In the genomic region with DNA sequence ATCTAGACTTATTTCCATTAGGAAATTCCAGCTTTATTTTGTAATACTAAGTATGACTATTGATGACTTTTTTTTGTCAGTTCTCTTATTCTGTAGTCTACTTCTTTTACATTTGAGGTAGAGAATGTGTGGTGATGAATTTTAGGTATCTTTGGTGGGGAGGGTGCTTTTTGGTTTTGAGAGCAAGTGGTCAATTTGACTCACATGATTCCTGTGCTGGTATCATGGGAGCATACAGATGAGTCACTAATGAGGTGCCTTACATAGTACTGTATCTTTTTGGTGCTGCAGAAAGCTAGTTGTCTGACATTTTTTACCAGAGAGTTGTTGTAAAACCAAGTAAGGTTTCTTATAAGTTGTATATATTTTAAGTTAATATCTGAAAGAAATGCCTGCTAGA, we compare ENCODE assay signal across 1 cellular context.
A peak's percentile ranks its signal among the peaks of the same experiment; 100 is the strongest.
TF ChIP-seq lines count a peak whose summit lies in the region.

No MANE protein-coding gene starts in this region.

TF ChIP-seq in GM12878, 131 proteins besides CTCF, POLR2A, EP300 and RAD21 (continued from another document):
- TF ChIP-seq, protein P1, sequence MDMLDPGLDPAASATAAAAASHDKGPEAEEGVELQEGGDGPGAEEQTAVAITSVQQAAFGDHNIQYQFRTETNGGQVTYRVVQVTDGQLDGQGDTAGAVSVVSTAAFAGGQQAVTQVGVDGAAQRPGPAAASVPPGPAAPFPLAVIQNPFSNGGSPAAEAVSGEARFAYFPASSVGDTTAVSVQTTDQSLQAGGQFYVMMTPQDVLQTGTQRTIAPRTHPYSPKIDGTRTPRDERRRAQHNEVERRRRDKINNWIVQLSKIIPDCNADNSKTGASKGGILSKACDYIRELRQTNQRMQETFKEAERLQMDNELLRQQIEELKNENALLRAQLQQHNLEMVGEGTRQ (IDR thresholded peaks at IDR 0.05; ENCODE audit: borderline replicate concordance, low read depth, low read length), result peak; percentile 2; the same call in 1 of the 2 replicates
- peak; percentile 43 to 57; a peak in 1 of 4 replicates for TF ChIP-seq BHLHE40 (IDR thresholded peaks at IDR 0.05; ENCODE audit: borderline replicate concordance in 1 of 2, low read depth in 2 of 2, low read length in 1 of 2)
- peak; percentile 61 for TF ChIP-seq JUNB (IDR thresholded peaks at IDR 0.05)
- peak; percentile 72; the same call in 1 of the 2 replicates for TF ChIP-seq MTA2 (IDR thresholded peaks at IDR 0.05; ENCODE audit: low read depth)
- peak; percentile 64 for TF ChIP-seq RUNX3 (IDR thresholded peaks at IDR 0.05; ENCODE audit: low read length)
- TF ChIP-seq NBN (IDR thresholded peaks at IDR 0.05), result peak; percentile 36; the same call in 1 of the 2 replicates
- TF ChIP-seq, protein P2, sequence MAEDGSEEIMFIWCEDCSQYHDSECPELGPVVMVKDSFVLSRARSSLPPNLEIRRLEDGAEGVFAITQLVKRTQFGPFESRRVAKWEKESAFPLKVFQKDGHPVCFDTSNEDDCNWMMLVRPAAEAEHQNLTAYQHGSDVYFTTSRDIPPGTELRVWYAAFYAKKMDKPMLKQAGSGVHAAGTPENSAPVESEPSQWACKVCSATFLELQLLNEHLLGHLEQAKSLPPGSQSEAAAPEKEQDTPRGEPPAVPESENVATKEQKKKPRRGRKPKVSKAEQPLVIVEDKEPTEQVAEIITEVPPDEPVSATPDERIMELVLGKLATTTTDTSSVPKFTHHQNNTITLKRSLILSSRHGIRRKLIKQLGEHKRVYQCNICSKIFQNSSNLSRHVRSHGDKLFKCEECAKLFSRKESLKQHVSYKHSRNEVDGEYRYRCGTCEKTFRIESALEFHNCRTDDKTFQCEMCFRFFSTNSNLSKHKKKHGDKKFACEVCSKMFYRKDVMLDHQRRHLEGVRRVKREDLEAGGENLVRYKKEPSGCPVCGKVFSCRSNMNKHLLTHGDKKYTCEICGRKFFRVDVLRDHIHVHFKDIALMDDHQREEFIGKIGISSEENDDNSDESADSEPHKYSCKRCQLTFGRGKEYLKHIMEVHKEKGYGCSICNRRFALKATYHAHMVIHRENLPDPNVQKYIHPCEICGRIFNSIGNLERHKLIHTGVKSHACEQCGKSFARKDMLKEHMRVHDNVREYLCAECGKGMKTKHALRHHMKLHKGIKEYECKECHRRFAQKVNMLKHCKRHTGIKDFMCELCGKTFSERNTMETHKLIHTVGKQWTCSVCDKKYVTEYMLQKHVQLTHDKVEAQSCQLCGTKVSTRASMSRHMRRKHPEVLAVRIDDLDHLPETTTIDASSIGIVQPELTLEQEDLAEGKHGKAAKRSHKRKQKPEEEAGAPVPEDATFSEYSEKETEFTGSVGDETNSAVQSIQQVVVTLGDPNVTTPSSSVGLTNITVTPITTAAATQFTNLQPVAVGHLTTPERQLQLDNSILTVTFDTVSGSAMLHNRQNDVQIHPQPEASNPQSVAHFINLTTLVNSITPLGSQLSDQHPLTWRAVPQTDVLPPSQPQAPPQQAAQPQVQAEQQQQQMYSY (CRISPR knock-in tag; IDR thresholded peaks at IDR 0.05), result no peak
- TF ChIP-seq MEF2B (IDR thresholded peaks at IDR 0.05; ENCODE audit: partially characterized antibody, poor library complexity, severe bottlenecking), result peak; percentile 48
- no peak for TF ChIP-seq MYB (IDR thresholded peaks at IDR 0.05; ENCODE audit: borderline replicate concordance, low read depth, low read length)
- TF ChIP-seq BACH1 (IDR thresholded peaks at IDR 0.05; ENCODE audit: borderline replicate concordance), result peak; percentile 22; the same call in 1 of the 2 replicates
- TF ChIP-seq MLLT1 (IDR thresholded peaks at IDR 0.05), result 0 out of 2 replicates have a peak, but pooled peaks have one; percentile 27
- TF ChIP-seq, protein P3, sequence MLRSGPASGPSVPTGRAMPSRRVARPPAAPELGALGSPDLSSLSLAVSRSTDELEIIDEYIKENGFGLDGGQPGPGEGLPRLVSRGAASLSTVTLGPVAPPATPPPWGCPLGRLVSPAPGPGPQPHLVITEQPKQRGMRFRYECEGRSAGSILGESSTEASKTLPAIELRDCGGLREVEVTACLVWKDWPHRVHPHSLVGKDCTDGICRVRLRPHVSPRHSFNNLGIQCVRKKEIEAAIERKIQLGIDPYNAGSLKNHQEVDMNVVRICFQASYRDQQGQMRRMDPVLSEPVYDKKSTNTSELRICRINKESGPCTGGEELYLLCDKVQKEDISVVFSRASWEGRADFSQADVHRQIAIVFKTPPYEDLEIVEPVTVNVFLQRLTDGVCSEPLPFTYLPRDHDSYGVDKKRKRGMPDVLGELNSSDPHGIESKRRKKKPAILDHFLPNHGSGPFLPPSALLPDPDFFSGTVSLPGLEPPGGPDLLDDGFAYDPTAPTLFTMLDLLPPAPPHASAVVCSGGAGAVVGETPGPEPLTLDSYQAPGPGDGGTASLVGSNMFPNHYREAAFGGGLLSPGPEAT (IDR thresholded peaks at IDR 0.05; ENCODE audit: low read depth), result peak; percentile 51; the same call in 1 of the 2 replicates
